ENCODE assay signal across 10 cellular contexts in the genomic region with DNA sequence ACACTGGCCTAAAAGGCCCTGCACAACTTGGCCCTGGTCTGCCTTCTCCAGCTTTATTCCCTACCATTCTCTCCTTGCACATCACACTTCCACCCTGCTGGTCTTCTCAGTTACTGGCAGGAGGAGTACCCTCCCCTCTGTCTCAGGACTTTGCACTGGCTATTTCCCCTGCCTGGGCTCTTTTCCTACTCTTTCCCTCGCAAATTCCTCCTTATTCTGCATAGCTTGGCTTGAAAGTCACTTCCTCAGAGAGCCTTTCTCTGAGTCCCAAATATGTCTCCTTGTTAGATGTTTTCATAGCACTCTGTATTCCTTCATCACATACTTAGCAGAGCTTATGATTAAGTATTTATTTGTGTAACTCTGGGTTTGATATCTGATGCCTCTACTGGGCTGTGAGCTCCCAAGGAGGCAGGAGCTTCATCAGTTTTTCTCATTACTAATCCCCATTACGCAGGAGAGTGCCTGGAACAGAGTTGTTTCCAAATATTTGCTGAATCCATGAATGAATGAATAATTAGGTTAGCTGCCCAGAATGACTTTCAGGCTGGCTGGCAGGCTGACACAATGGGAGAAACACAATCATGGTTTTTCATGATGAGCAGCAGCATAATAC.
DNase-seq lines count a peak whose midpoint lies in the region; ATAC-seq, FAIRE-seq and TF ChIP-seq lines count a peak whose summit lies in the region.
"Had no signal": no experiment of that assay in that cellular context is flagged by ENCODE, and none has a peak within 500 bp of the region (broad histone marks: within the 10 kb centered on the region; RNA-seq: fewer than 3 reads in every experiment).

No MANE protein-coding gene starts in this region.

- intact Hi-C loops in HepG2 (cut with micrococcal nuclease; ENCODE audit: unreplicated experiment), result no loop called here
- intact Hi-C loops in CD8-positive, alpha-beta T cell (cut with DNase I, micrococcal nuclease), result no loop called here

- no peaks in the 10 kb centered on the region for H3K9me3 Mint-ChIP-seq in endodermal cell
- no peaks in the 10 kb centered on the region for H3K9me3 Mint-ChIP-seq in natural killer cell treated with Interleukin-12 subunit alpha and Interleukin-12 subunit beta and Interleukin-15 and Interleukin-18, amount 100 ng/mL, for 72 hours
- no peaks in the 10 kb centered on the region for H3K9me3 Mint-ChIP-seq in CD8-positive, alpha-beta T cell
- H3K9me3 Mint-ChIP-seq: nephron had no signal

- TF ChIP-seq RAD21 in HepG2 (CRISPR knock-in tag; IDR thresholded peaks at IDR 0.05), result no peak

- no peak overlapping the region for H2AFZ ChIP-seq in HepG2 (ENCODE audit: low read length)

- 71 to 86% methylated on average over 1 to 2 of the region's 2 CpGs for WGBS in endodermal cell (ENCODE audit: insufficient coverage in 1 of 2, insufficient read length in 1 of 2), 2 experiments
- WGBS in HepG2 (ENCODE audit: low lambda C conversion rate), result 0% methylated on average over 2 of the region's 2 CpGs

- in situ Hi-C loops in HepG2 (cut with HindIII; ENCODE audit: extremely low pct_ligation_motif_present, low pct_unique_long_range_greater_than_20kb), result no loop called here

- FAIRE-seq in HepG2 (lab: Jason Lieb, UNC), result no peak

- no peak overlapping the region for H3K9ac ChIP-seq in endodermal cell (ENCODE audit: extremely low read depth, low read length, poor library complexity, severe bottlenecking)
- H3K9ac ChIP-seq in HepG2 (ENCODE audit: insufficient read depth, low read depth, low read length), result no peak overlapping the region

- no peaks in the 10 kb centered on the region for H3K36me3 ChIP-seq in endodermal cell (ENCODE audit: control insufficient read depth, insufficient read depth, low read length)
- H3K36me3 ChIP-seq in HepG2 (replicated peaks in 1 of 2; ENCODE audit: control insufficient read depth in 1 of 2, insufficient read depth in 2 of 2, low read length in 2 of 2), result no peaks in the 10 kb centered on the region
- H3K36me3 ChIP-seq in thoracic aorta, result no peaks in the 10 kb centered on the region
- H3K36me3 ChIP-seq in CD8-positive, alpha-beta T cell (ENCODE audit: insufficient read depth, low read length), result no peaks in the 10 kb centered on the region

- DNase-seq in NCI-H2196 (lab: John Stamatoyannopoulos, UW; ENCODE audit: unreplicated experiment) (peak; percentile 11), endodermal cell (peak; percentile 57), HepG2 (ENCODE audit: low spot score) (no peak), thoracic aorta (ENCODE audit: low spot score) (peak; percentile 31)
- DNase-seq in natural killer cell treated with Interleukin-12 subunit alpha and Interleukin-12 subunit beta and Interleukin-15 and Interleukin-18, amount 100 ng/mL, for 72 hours (ENCODE audit: low spot score), result no peak
- DNase-seq in CD8-positive, alpha-beta T cell, result no peak
- DNase-seq: NCI-H69 had no signal

- H3K4me1 Mint-ChIP-seq in endodermal cell, result peaks cover 8% of the 10 kb centered on the region
- H3K4me1 Mint-ChIP-seq in natural killer cell treated with Interleukin-12 subunit alpha and Interleukin-12 subunit beta and Interleukin-15 and Interleukin-18, amount 100 ng/mL, for 72 hours (ENCODE audit: low read depth in 2 of 2), result no peaks in the 10 kb centered on the region
- no peaks in the 10 kb centered on the region for H3K4me1 Mint-ChIP-seq in CD8-positive, alpha-beta T cell (ENCODE audit: low read depth)

- no peaks in the 10 kb centered on the region for H3K4me1 ChIP-seq in endodermal cell (ENCODE audit: control insufficient read depth, insufficient read depth, low read length)
- peaks cover 37% of the 10 kb centered on the region for H3K4me1 ChIP-seq in HepG2 (ENCODE audit: insufficient read depth, low read length)
- H3K4me1 ChIP-seq in thoracic aorta (ENCODE audit: control insufficient read depth in 1 of 2, low read depth in 2 of 2), result peaks cover 14 to 33% of the 10 kb centered on the region in 2 donors
- H3K4me1 ChIP-seq in CD8-positive, alpha-beta T cell (ENCODE audit: insufficient read depth, low read length), result no peaks in the 10 kb centered on the region

- no peak overlapping the region for H3K27ac Mint-ChIP-seq in endodermal cell
- no peak overlapping the region for H3K27ac Mint-ChIP-seq in natural killer cell treated with Interleukin-12 subunit alpha and Interleukin-12 subunit beta and Interleukin-15 and Interleukin-18, amount 100 ng/mL, for 72 hours
- H3K27ac Mint-ChIP-seq in CD8-positive, alpha-beta T cell, result no peak overlapping the region

- no peak overlapping the region for H3K4me3 ChIP-seq in endodermal cell (ENCODE audit: low read length)
- no peak overlapping the region for H3K4me3 ChIP-seq in HepG2 (replicated peaks in 1 of 3; ENCODE audit: insufficient read depth in 1 of 3, low read depth in 2 of 3, low read length in 3 of 3)
- no peak overlapping the region for H3K4me3 ChIP-seq in thoracic aorta
- H3K4me3 ChIP-seq in CD8-positive, alpha-beta T cell (ENCODE audit: low read depth, low read length), result no peak overlapping the region

- CTCF ChIA-PET in HepG2 (lab: Yijun Ruan, JAX; ENCODE audit: low intra/inter-chr PET ratio, low total read pairs), result no interaction called here
- CTCF ChIA-PET in CD8-positive, alpha-beta T cell (lab: Charles Lee), result interaction anchor here (2.7 kb wide), 1 partner anchor 28 kb away, joined by 7 read pairs; no protein-coding TSS in a partner anchor

- peak; percentile 43; the same call in 1 of the 3 replicates for ATAC-seq in HepG2
- peak; percentile 84 for ATAC-seq in thoracic aorta (ENCODE audit: insufficient number of reproducible peaks, low FRiP score, low read depth)
- ATAC-seq in natural killer cell treated with Interleukin-12 subunit alpha and Interleukin-12 subunit beta and Interleukin-15 and Interleukin-18, amount 100 ng/mL, for 72 hours, result no peak
- no peak for ATAC-seq in HG03469 (IDR thresholded peaks at IDR 0.05; ENCODE audit: unreplicated experiment)
- ATAC-seq in CD8-positive, alpha-beta T cell, result no peak
- no peak for ATAC-seq in HG03108 (IDR thresholded peaks at IDR 0.05; ENCODE audit: unreplicated experiment)

- no peak for TF ChIP-seq POLR2A in HepG2 (IDR thresholded peaks at IDR 0.05; ENCODE audit: insufficient read depth in 1 of 2, low read depth in 2 of 2, low read length in 2 of 2)

- H3K4me3 Mint-ChIP-seq in endodermal cell, result no peak overlapping the region
- no peak overlapping the region for H3K4me3 Mint-ChIP-seq in natural killer cell treated with Interleukin-12 subunit alpha and Interleukin-12 subunit beta and Interleukin-15 and Interleukin-18, amount 100 ng/mL, for 72 hours
- no peak overlapping the region for H3K4me3 Mint-ChIP-seq in CD8-positive, alpha-beta T cell
- H3K4me3 Mint-ChIP-seq: nephron had no signal

- H3K27ac ChIP-seq in endodermal cell (ENCODE audit: low read depth, low read length), result no peak overlapping the region
- no peak overlapping the region for H3K27ac ChIP-seq in HepG2 (ENCODE audit: extremely low read length, insufficient read depth, low read length)
- peak overlapping the region; percentile 62 to 69 for H3K27ac ChIP-seq in thoracic aorta
- no peak overlapping the region for H3K27ac ChIP-seq in CD8-positive, alpha-beta T cell (ENCODE audit: low read depth, low read length)

- no peaks in the 10 kb centered on the region for H3K36me3 Mint-ChIP-seq in endodermal cell (ENCODE audit: low read depth)
- H3K36me3 Mint-ChIP-seq in natural killer cell treated with Interleukin-12 subunit alpha and Interleukin-12 subunit beta and Interleukin-15 and Interleukin-18, amount 100 ng/mL, for 72 hours, result no peaks in the 10 kb centered on the region
- no peaks in the 10 kb centered on the region for H3K36me3 Mint-ChIP-seq in CD8-positive, alpha-beta T cell

- no peak overlapping the region for H3K4me2 ChIP-seq in HepG2 (ENCODE audit: low read depth, low read length)

- no peaks in the 10 kb centered on the region for H4K20me1 ChIP-seq in HepG2 (ENCODE audit: insufficient read depth, low read length)

- TF ChIP-seq CTCF in endodermal cell (conservative IDR thresholded peaks at IDR 0.05) (peak; percentile 34), HepG2 (CRISPR knock-in tag; IDR thresholded peaks at IDR 0.05) (no peak), thoracic aorta (IDR thresholded peaks at IDR 0.05) (no peak)
- no peak for TF ChIP-seq CTCF in CD8-positive, alpha-beta T cell (IDR thresholded peaks at IDR 0.05)

- H3K27me3 Mint-ChIP-seq in endodermal cell (ENCODE audit: insufficient read depth), result no peaks in the 10 kb centered on the region
- H3K27me3 Mint-ChIP-seq in natural killer cell treated with Interleukin-12 subunit alpha and Interleukin-12 subunit beta and Interleukin-15 and Interleukin-18, amount 100 ng/mL, for 72 hours, result peaks cover 10 to 27% of the 10 kb centered on the region in 2 donors
- no peaks in the 10 kb centered on the region for H3K27me3 Mint-ChIP-seq in CD8-positive, alpha-beta T cell (ENCODE audit: low read depth)

- POLR2A ChIA-PET in HepG2 (lab: Yijun Ruan, JAX), result no interaction called here
- POLR2A ChIA-PET in CD8-positive, alpha-beta T cell (lab: Charles Lee), result interaction anchor here (1.1 to 1.9 kb wide), 3 partner anchors 10 to 155 kb away, joined by 3 to 7 read pairs (median 3); no protein-coding TSS in a partner anchor

- TF ChIP-seq EP300 in HepG2 (IDR thresholded peaks at IDR 0.05; ENCODE audit: low read depth in 2 of 2, low read length in 2 of 2) (no peak), HepG2 (CRISPR knock-in tag; IDR thresholded peaks at IDR 0.05; ENCODE audit: borderline replicate concordance) (no peak)

- H3K27me3 ChIP-seq in endodermal cell (ENCODE audit: control insufficient read depth, insufficient read depth, low read length, poor library complexity, severe bottlenecking) (no peaks in the 10 kb centered on the region), HepG2 (ENCODE audit: control insufficient read depth in 1 of 2, insufficient read depth in 2 of 2, low read length in 2 of 2) (no peaks in the 10 kb centered on the region), thoracic aorta (replicated peaks; ENCODE audit: insufficient read depth) (no peaks in the 10 kb centered on the region)
- no peaks in the 10 kb centered on the region for H3K27me3 ChIP-seq in CD8-positive, alpha-beta T cell (ENCODE audit: insufficient read depth, low read length)

- no TSS peak for BruUV-seq in HepG2 (replicated peaks; lab: Mats Ljungman, UMichigan)

- H3K9me3 ChIP-seq in endodermal cell (ENCODE audit: control insufficient read depth, low read length), result no peaks in the 10 kb centered on the region
- H3K9me3 ChIP-seq in HepG2 (ENCODE audit: low read length), result no peaks in the 10 kb centered on the region
- H3K9me3 ChIP-seq in thoracic aorta, result no peaks in the 10 kb centered on the region
- H3K9me3 ChIP-seq in CD8-positive, alpha-beta T cell (ENCODE audit: low read length), result no peaks in the 10 kb centered on the region

- H3K79me2 ChIP-seq in HepG2 (ENCODE audit: insufficient read depth, low read length), result no peaks in the 10 kb centered on the region

Comparison
In these comparisons a context has a peak if more than half of its experiments do, and no peak if none do; other contexts are left out.
1. DNase-seq: peak in NCI-H2196 (single experiment), endodermal cell (single experiment) and thoracic aorta (single experiment); none in HepG2 (single experiment), natural killer cell treated with Interleukin-12 subunit alpha and Interleukin-12 subunit beta and Interleukin-15 and Interleukin-18, amount 100 ng/mL, for 72 hours (single experiment) and CD8-positive, alpha-beta T cell (0 of 7).
2. H3K27ac ChIP-seq: peak in thoracic aorta (2 of 2); none in endodermal cell (single experiment), HepG2 (single experiment) and CD8-positive, alpha-beta T cell (single experiment).
3. ATAC-seq: peak in HepG2 (single experiment) and thoracic aorta (single experiment); none in natural killer cell treated with Interleukin-12 subunit alpha and Interleukin-12 subunit beta and Interleukin-15 and Interleukin-18, amount 100 ng/mL, for 72 hours (0 of 2), HG03469 (single experiment), CD8-positive, alpha-beta T cell (single experiment) and HG03108 (single experiment).